ENCODE assay signal across 20 cellular contexts in the genomic region with DNA sequence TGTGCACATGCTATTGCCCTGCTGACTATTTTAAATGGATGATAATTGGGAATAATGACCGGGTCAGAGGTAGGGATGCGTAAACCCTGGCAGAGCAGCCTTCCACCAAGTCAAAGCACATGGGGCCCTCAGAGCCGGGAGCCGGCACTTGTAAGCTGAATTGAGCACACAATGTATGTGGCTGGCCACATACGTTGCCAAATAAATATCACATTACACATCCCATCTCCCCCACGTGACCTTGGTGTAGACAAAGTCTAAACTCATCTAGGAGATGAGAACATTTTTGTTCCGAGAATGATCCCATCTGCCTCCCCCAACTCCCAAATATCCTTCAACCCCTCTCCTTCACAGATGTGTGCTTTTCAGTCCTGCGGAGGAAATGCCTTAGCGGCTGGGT.
DNase-seq lines count a peak whose midpoint lies in the region; ATAC-seq, FAIRE-seq and TF ChIP-seq lines count a peak whose summit lies in the region.
"Had no signal": no experiment of that assay in that cellular context is flagged by ENCODE, and none has a peak within 500 bp of the region (broad histone marks: within the 10 kb centered on the region; RNA-seq: fewer than 3 reads in every experiment).

No MANE protein-coding gene starts in this region.

- POLR2A ChIA-PET in K562 (lab: Yijun Ruan, JAX), result interaction anchor here (0.6 kb wide), 1 partner anchor 44 kb away, joined by 3 read pairs; no protein-coding TSS in a partner anchor
- POLR2A ChIA-PET in activated CD4-positive, alpha-beta memory T cell treated with anti-CD3 and anti-CD28 coated beads, Interleukin-2, amount 10 ng/mL, durations not matched to agents 7 days and 5 days (lab: Charles Lee), result no interaction called here

- no peak overlapping the region for H3K27ac ChIP-seq in K562 (ENCODE audit: extremely low read depth, low read depth, low read length)
- H3K27ac ChIP-seq in hepatocyte, result peak overlapping the region; percentile 17
- H3K27ac ChIP-seq: BLaER1 treated with 17β-estradiol and CSF1 and Interleukin-3, amounts not matched to agents 10 nM and 100 nM; HL-60 had no signal

- no peaks in the 10 kb centered on the region for H3K9me2 ChIP-seq in hepatocyte (replicated peaks; ENCODE audit: insufficient read depth)

- no peak for TF ChIP-seq EP300 in K562 (IDR thresholded peaks at IDR 0.05; ENCODE audit: low read length)

- H3K79me2 ChIP-seq in K562 (ENCODE audit: control insufficient read depth, insufficient read depth, low read length) (no peaks in the 10 kb centered on the region), hepatocyte (no peaks in the 10 kb centered on the region)

- peak; percentile 21 for DNase-seq in NCI-H2107 treated with DMSO at 0.1 percent for 48 hours (lab: John Stamatoyannopoulos, UW; ENCODE audit: unreplicated experiment)
- no peak for DNase-seq in NCI-H2107 (lab: John Stamatoyannopoulos, UW)
- DNase-seq in NCI-H2171 (lab: John Stamatoyannopoulos, UW), result peak; percentile 56
- no peak for DNase-seq in K562 (ENCODE audit: extremely low read depth in 1 of 4, low spot score in 3 of 4)
- DNase-seq in hepatocyte (ENCODE audit: low spot score), result no peak
- DNase-seq in activated CD4-positive, alpha-beta T cell treated with anti-CD3 and anti-CD28 coated beads, Interleukin-2, amount 50 U/mL, for 4 hours, result no peak
- no peak for DNase-seq in NCI-H1436 (lab: John Stamatoyannopoulos, UW)
- DNase-seq in activated CD4-positive, alpha-beta memory T cell treated with anti-CD3 and anti-CD28 coated beads, Interleukin-2, amount 10 ng/mL, durations not matched to agents 7 days and 5 days, result no peak
- DNase-seq: 8988T; CD4-positive, CD25-positive, alpha-beta regulatory T cell; DMS153; DMS79 treated with DMSO at 0.1 percent for 48 hours; EL; GOT3; IMR-90 had no signal

- no peak overlapping the region for H3K4me3 Mint-ChIP-seq in activated CD4-positive, alpha-beta memory T cell treated with anti-CD3 and anti-CD28 coated beads, Interleukin-2, amount 10 ng/mL, durations not matched to agents 7 days and 5 days
- H3K4me3 Mint-ChIP-seq: CD4-positive, CD25-positive, alpha-beta regulatory T cell had no signal

- H3K4me1 ChIP-seq in K562 (replicated peaks in 1 of 2; ENCODE audit: control insufficient read depth in 2 of 2, insufficient read depth in 2 of 2, low read length in 2 of 2) (no peaks in the 10 kb centered on the region; a peak in 2 of 5 replicates), hepatocyte (ENCODE audit: insufficient read depth) (no peaks in the 10 kb centered on the region)
- H3K4me1 ChIP-seq: HAP-1 had no signal

- TF ChIP-seq POLR2A in K562 (conservative IDR thresholded peaks at IDR 0.05), result no peak

- H3K27me3 ChIP-seq in K562 (ENCODE audit: control insufficient read depth in 2 of 2, insufficient read depth in 2 of 2, low read length in 2 of 2) (peaks cover 2 to 3% of the 10 kb centered on the region in 2 experiments; a peak in 1 of 5 replicates), hepatocyte (no peaks in the 10 kb centered on the region)
- H3K27me3 ChIP-seq: BLaER1 treated with 17β-estradiol and CSF1 and Interleukin-3, amounts not matched to agents 10 nM and 100 nM had no signal

- intact Hi-C loops in K562 (cut with micrococcal nuclease), result loop anchor here (2.0 kb wide), 1 partner anchor 78 kb away; no protein-coding TSS in a partner anchor

- no peak overlapping the region for H3K9ac ChIP-seq in K562 (ENCODE audit: insufficient read depth in 1 of 2, low read depth in 2 of 2, low read length in 2 of 2)
- H3K9ac ChIP-seq: BLaER1 treated with 17β-estradiol and CSF1 and Interleukin-3, amounts not matched to agents 10 nM and 100 nM had no signal

- H3K9me1 ChIP-seq in K562 (ENCODE audit: control insufficient read depth, insufficient read depth, low read length), result no peaks in the 10 kb centered on the region

- in situ Hi-C loops in K562 (cut with MboI), result no loop called here

- H4K20me1 ChIP-seq in K562 (replicated peaks; ENCODE audit: control insufficient read depth, insufficient read depth, low read length), result no peaks in the 10 kb centered on the region
- no peaks in the 10 kb centered on the region for H4K20me1 ChIP-seq in hepatocyte (ENCODE audit: insufficient read depth, poor library complexity, severe bottlenecking)
- H4K20me1 ChIP-seq: BLaER1 treated with 17β-estradiol and CSF1 and Interleukin-3, amounts not matched to agents 10 nM and 100 nM had no signal

- H3K9me3 ChIP-seq in K562 (replicated peaks; ENCODE audit: control insufficient read depth, insufficient read depth, low read depth, low read length) (no peaks in the 10 kb centered on the region), hepatocyte (ENCODE audit: low read depth) (no peaks in the 10 kb centered on the region)
- H3K9me3 ChIP-seq: BLaER1 treated with 17β-estradiol and CSF1 and Interleukin-3, amounts not matched to agents 10 nM and 100 nM; HAP-1 had no signal

- CTCF ChIA-PET in K562 (lab: Yijun Ruan, JAX; ENCODE audit: low intra/inter-chr PET ratio), result no interaction called here
- CTCF ChIA-PET in activated CD4-positive, alpha-beta memory T cell treated with anti-CD3 and anti-CD28 coated beads, Interleukin-2, amount 10 ng/mL, durations not matched to agents 7 days and 5 days (lab: Charles Lee), result no interaction called here

- H3K36me3 ChIP-seq in K562 (ENCODE audit: control insufficient read depth, insufficient read depth, low read length), result no peaks in the 10 kb centered on the region
- no peaks in the 10 kb centered on the region for H3K36me3 ChIP-seq in hepatocyte (replicated peaks; ENCODE audit: insufficient read depth, low read depth)
- H3K36me3 ChIP-seq: BLaER1 treated with 17β-estradiol and CSF1 and Interleukin-3, amounts not matched to agents 10 nM and 100 nM; HAP-1 had no signal

- H2AFZ ChIP-seq in K562 (ENCODE audit: low read depth, low read length), result no peak overlapping the region
- no peak overlapping the region for H2AFZ ChIP-seq in hepatocyte

- peaks cover 4% of the 10 kb centered on the region for H3K27me3 Mint-ChIP-seq in activated CD4-positive, alpha-beta memory T cell treated with anti-CD3 and anti-CD28 coated beads, Interleukin-2, amount 10 ng/mL, durations not matched to agents 7 days and 5 days

- TF ChIP-seq RAD21 in K562 (CRISPR knock-in tag; conservative IDR thresholded peaks at IDR 0.05 in 1 of 2, IDR thresholded peaks at IDR 0.05 in 1 of 2), result no peak

- no peak overlapping the region for H3K4me3 ChIP-seq in K562
- H3K4me3 ChIP-seq in hepatocyte, result no peak overlapping the region
- H3K4me3 ChIP-seq: BLaER1 treated with 17β-estradiol and CSF1 and Interleukin-3, amounts not matched to agents 10 nM and 100 nM; HAP-1 had no signal

- no peak for TF ChIP-seq CTCF in K562 (IDR thresholded peaks at IDR 0.05 in 2 of 3, conservative IDR thresholded peaks at IDR 0.05 in 1 of 3; ENCODE audit: insufficient read depth in 2 of 3, low read depth in 1 of 3, low read length in 3 of 3)
- TF ChIP-seq CTCF in hepatocyte (IDR thresholded peaks at IDR 0.05; ENCODE audit: poor library complexity), result no peak

- H3K9me3 Mint-ChIP-seq in activated CD4-positive, alpha-beta memory T cell treated with anti-CD3 and anti-CD28 coated beads, Interleukin-2, amount 10 ng/mL, durations not matched to agents 7 days and 5 days, result no peaks in the 10 kb centered on the region
- H3K9me3 Mint-ChIP-seq: CD4-positive, CD25-positive, alpha-beta regulatory T cell had no signal

- BruUV-seq in K562 (replicated peaks; lab: Mats Ljungman, UMichigan), result no TSS peak

- 44% methylated on average over 9 of the region's 9 CpGs for WGBS in K562 (ENCODE audit: insufficient coverage, low coverage, missing lambda C conversion rate)
- 59% methylated on average over 9 of the region's 9 CpGs for WGBS in hepatocyte (ENCODE audit: low lambda C conversion rate, missing lambda C conversion rate)

- ATAC-seq in K562, result no peak

- no peaks in the 10 kb centered on the region for H3K36me3 Mint-ChIP-seq in activated CD4-positive, alpha-beta memory T cell treated with anti-CD3 and anti-CD28 coated beads, Interleukin-2, amount 10 ng/mL, durations not matched to agents 7 days and 5 days (ENCODE audit: low read depth)
- H3K36me3 Mint-ChIP-seq: CD4-positive, CD25-positive, alpha-beta regulatory T cell had no signal

- H3K4me2 ChIP-seq in K562 (ENCODE audit: insufficient read depth, low read length) (no peak overlapping the region), hepatocyte (no peak overlapping the region)
- H3K4me2 ChIP-seq: BLaER1 treated with 17β-estradiol and CSF1 and Interleukin-3, amounts not matched to agents 10 nM and 100 nM had no signal

- no peak for FAIRE-seq in K562 (lab: Jason Lieb, UNC)
- FAIRE-seq: G401.6, GM12891 had no signal

- no peaks in the 10 kb centered on the region for H3K4me1 Mint-ChIP-seq in activated CD4-positive, alpha-beta memory T cell treated with anti-CD3 and anti-CD28 coated beads, Interleukin-2, amount 10 ng/mL, durations not matched to agents 7 days and 5 days
- H3K4me1 Mint-ChIP-seq: CD4-positive, CD25-positive, alpha-beta regulatory T cell had no signal

- H3K27ac Mint-ChIP-seq in activated CD4-positive, alpha-beta memory T cell treated with anti-CD3 and anti-CD28 coated beads, Interleukin-2, amount 10 ng/mL, durations not matched to agents 7 days and 5 days, result no peak overlapping the region
- H3K27ac Mint-ChIP-seq: CD4-positive, CD25-positive, alpha-beta regulatory T cell had no signal

TF ChIP-seq in K562, 482 proteins besides CTCF, POLR2A, EP300 and RAD21 (continues in another document):
- no peak for TF ChIP-seq TEAD4 (IDR thresholded peaks at IDR 0.05; ENCODE audit: low read length)
- TF ChIP-seq TEAD4 (CRISPR knock-in tag; IDR thresholded peaks at IDR 0.05; ENCODE audit: borderline replicate concordance), result no peak
- TF ChIP-seq KLF1 (tag; IDR thresholded peaks at IDR 0.05), result no peak
- no peak for TF ChIP-seq MTF1 (CRISPR knock-in tag; IDR thresholded peaks at IDR 0.05; ENCODE audit: borderline replicate concordance)
- TF ChIP-seq NCOA1 (IDR thresholded peaks at IDR 0.05; ENCODE audit: low read depth), result no peak
- TF ChIP-seq FOXP1 (CRISPR knock-in tag; IDR thresholded peaks at IDR 0.05), result no peak

Comparison
In these comparisons a context has a peak if more than half of its experiments do, and no peak if none do; other contexts are left out.
1. DNase-seq: peak in NCI-H2107 treated with DMSO at 0.1 percent for 48 hours (single experiment) and NCI-H2171 (single experiment); none in NCI-H2107 (single experiment), K562 (0 of 4), hepatocyte (single experiment), activated CD4-positive, alpha-beta T cell treated with anti-CD3 and anti-CD28 coated beads, Interleukin-2, amount 50 U/mL, for 4 hours (0 of 2), NCI-H1436 (single experiment) and activated CD4-positive, alpha-beta memory T cell treated with anti-CD3 and anti-CD28 coated beads, Interleukin-2, amount 10 ng/mL, durations not matched to agents 7 days and 5 days (single experiment).